7 cellular contexts compared by ENCODE assay signal in genomic region chr22:24602847-24603769, GRCh38. TPM values are rescaled to one million over a fixed set of nuclear protein-coding genes. Genes with fewer than 3 reads are reported as not detected.
DNase-seq lines count a peak whose midpoint lies in the region; ATAC-seq, FAIRE-seq and TF ChIP-seq lines count a peak whose summit lies in the region.
"Not testable (repeated sequence)": the region's sequence is repeated elsewhere in the genome, so short reads cannot be mapped to it uniquely, and the experiment has no call there.

Gene GGT1, plus strand, starts transcription at chr22:24603193. Its CDS starts 7,889 bp downstream, at chr22:24611082.

- not testable (repeated sequence) for H2AFZ ChIP-seq in DND-41 (ENCODE audit: low read depth, low read length)
- H2AFZ ChIP-seq in KMS-11 (ENCODE audit: low read depth), result peak within 1 kb of the TSS; percentile 49; the same call in 1 of the 2 replicates
- peak within 1 kb of the TSS; percentile 54 for H2AFZ ChIP-seq in HepG2 (ENCODE audit: low read length)

- H3K9ac ChIP-seq in DND-41 (ENCODE audit: low read depth, low read length); endodermal cell (ENCODE audit: extremely low read depth, low read length, poor library complexity, severe bottlenecking): not testable (repeated sequence)
- peak within 1 kb of the TSS; percentile 75 for H3K9ac ChIP-seq in KMS-11
- peak within 1 kb of the TSS; percentile 64 for H3K9ac ChIP-seq in HepG2 (ENCODE audit: insufficient read depth, low read depth, low read length)

- H3K4me2 ChIP-seq in DND-41 (ENCODE audit: insufficient read depth, low read length) (peak within 1 kb of the TSS; percentile 54), KMS-11 (peak within 1 kb of the TSS; percentile 85), HepG2 (ENCODE audit: low read depth, low read length) (peak within 1 kb of the TSS; percentile 78)

- POLR2A ChIA-PET in HepG2 (lab: Yijun Ruan, JAX), result interaction anchor here (0.7 to 4.1 kb wide), 10 partner anchors 9 to 252 kb away, joined by 3 to 76 read pairs (median 4); partner anchors contain the start of genes GUCD1 and LRRC75B

- H3K4me1 ChIP-seq in DND-41 (ENCODE audit: insufficient read depth, low read length) (peaks cover 25% of the 10 kb centered on the region), KMS-11 (ENCODE audit: low read depth, poor library complexity, severe bottlenecking) (peaks cover 57% of the 10 kb centered on the region), HepG2 (ENCODE audit: insufficient read depth, low read length) (peaks cover 40% of the 10 kb centered on the region)
- H3K4me1 ChIP-seq in endodermal cell (ENCODE audit: control insufficient read depth, insufficient read depth, low read length), result not testable (repeated sequence)

- not testable (repeated sequence) for FAIRE-seq in HepG2 (lab: Jason Lieb, UNC)

- TF ChIP-seq RAD21 in HepG2 (CRISPR knock-in tag; IDR thresholded peaks at IDR 0.05), result not testable (repeated sequence)

- H3K4me1 Mint-ChIP-seq in activated T-helper 1 cell treated with anti-CD3 and anti-CD28 coated beads, Interleukin-12 subunit alpha, Interleukin-12 subunit beta, Interleukin-2, Interleukin-4 antibody, amounts not matched to agents 30 ng/mL and 10 ng/mL and 1 ng/mL, durations not matched to agents 14 hours and 24 hours and 36 hours (ENCODE audit: low read depth), result peaks cover 43% of the 10 kb centered on the region
- H3K4me1 Mint-ChIP-seq in endodermal cell, result peaks cover 22% of the 10 kb centered on the region
- H3K4me1 Mint-ChIP-seq in progenitor cell of endocrine pancreas (ENCODE audit: low read depth), result peaks cover 12% of the 10 kb centered on the region

- CTCF ChIA-PET in HepG2 (lab: Yijun Ruan, JAX; ENCODE audit: low intra/inter-chr PET ratio, low total read pairs), result not testable (repeated sequence)

- peak; percentile 29 for DNase-seq in DND-41
- not testable (repeated sequence) for DNase-seq in activated T-helper 1 cell treated with anti-CD3 and anti-CD28 coated beads, Interleukin-12 subunit alpha, Interleukin-12 subunit beta, Interleukin-2, Interleukin-4 antibody, amounts not matched to agents 30 ng/mL and 10 ng/mL and 1 ng/mL, durations not matched to agents 14 hours and 24 hours and 36 hours (ENCODE audit: low spot score); HepG2 (ENCODE audit: low spot score); progenitor cell of endocrine pancreas (ENCODE audit: low spot score, unreplicated experiment)
- peak; percentile 88 for DNase-seq in endodermal cell

- intact Hi-C loops in T-helper 1 cell treated with Interleukin-12 subunit alpha and Interleukin-12 subunit beta and Interleukin-4 antibody, amounts not matched to agents 30 ng/mL and 1 ng/mL, for 36 hours (cut with micrococcal nuclease), result loop anchor here (10.0 kb wide), 1 partner anchor 168 kb away; no protein-coding TSS in a partner anchor
- intact Hi-C loops in activated T-helper 1 cell treated with anti-CD3 and anti-CD28 coated beads, Interleukin-12 subunit alpha, Interleukin-12 subunit beta, Interleukin-2, Interleukin-4 antibody, amounts not matched to agents 30 ng/mL and 10 ng/mL and 1 ng/mL, durations not matched to agents 14 hours and 24 hours and 36 hours (cut with micrococcal nuclease), result not testable (repeated sequence)
- intact Hi-C loops in HepG2 (cut with micrococcal nuclease; ENCODE audit: unreplicated experiment), result loop anchor here (2.0 kb wide), 1 partner anchor 52 kb away; no protein-coding TSS in a partner anchor

- H3K27ac Mint-ChIP-seq in activated T-helper 1 cell treated with anti-CD3 and anti-CD28 coated beads, Interleukin-12 subunit alpha, Interleukin-12 subunit beta, Interleukin-2, Interleukin-4 antibody, amounts not matched to agents 30 ng/mL and 10 ng/mL and 1 ng/mL, durations not matched to agents 14 hours and 24 hours and 36 hours, result peak within 1 kb of the TSS; percentile 77
- H3K27ac Mint-ChIP-seq in endodermal cell (peak within 1 kb of the TSS; percentile 94), progenitor cell of endocrine pancreas (peak within 1 kb of the TSS; percentile 56)

- H3K27me3 ChIP-seq in DND-41 (ENCODE audit: insufficient read depth, low read length, poor library complexity); KMS-11 (ENCODE audit: insufficient read depth, low read depth); endodermal cell (ENCODE audit: control insufficient read depth, insufficient read depth, low read length, poor library complexity, severe bottlenecking); HepG2 (ENCODE audit: control insufficient read depth in 1 of 2, insufficient read depth in 2 of 2, low read length in 2 of 2): not testable (repeated sequence)

- H3K36me3 Mint-ChIP-seq in activated T-helper 1 cell treated with anti-CD3 and anti-CD28 coated beads, Interleukin-12 subunit alpha, Interleukin-12 subunit beta, Interleukin-2, Interleukin-4 antibody, amounts not matched to agents 30 ng/mL and 10 ng/mL and 1 ng/mL, durations not matched to agents 14 hours and 24 hours and 36 hours (ENCODE audit: low read depth); endodermal cell (ENCODE audit: low read depth); progenitor cell of endocrine pancreas (ENCODE audit: insufficient read depth): not testable (repeated sequence)

- not testable (repeated sequence) for H3K4me3 ChIP-seq in DND-41 (ENCODE audit: low read depth in 1 of 2, low read length in 2 of 2); KMS-11 (IDR thresholded peaks at IDR 0.05; ENCODE audit: insufficient read depth, low read depth, low read length)
- H3K4me3 ChIP-seq in endodermal cell (ENCODE audit: low read length) (peak within 1 kb of the TSS; percentile 45), HepG2 (replicated peaks in 1 of 3; ENCODE audit: insufficient read depth in 1 of 3, low read depth in 2 of 3, low read length in 3 of 3) (peak within 1 kb of the TSS; percentile 52 to 80 (median 68); a peak in 5 of 6 replicates)

- 62 to 83% methylated on average over 6 to 17 of the region's 22 CpGs for WGBS in endodermal cell (ENCODE audit: insufficient coverage in 1 of 2, insufficient read length in 1 of 2), 2 experiments
- WGBS in HepG2 (ENCODE audit: low lambda C conversion rate), result 0% methylated on average over 10 of the region's 22 CpGs

- not testable (repeated sequence) for TF ChIP-seq EP300 in HepG2 (IDR thresholded peaks at IDR 0.05; ENCODE audit: low read depth in 2 of 2, low read length in 2 of 2); HepG2 (CRISPR knock-in tag; IDR thresholded peaks at IDR 0.05; ENCODE audit: borderline replicate concordance)

- BruUV-seq in HepG2 (replicated peaks; lab: Mats Ljungman, UMichigan), result TSS peak; percentile 72

- H3K36me3 ChIP-seq in DND-41 (ENCODE audit: insufficient read depth, low read length); KMS-11 (ENCODE audit: insufficient read depth); endodermal cell (ENCODE audit: control insufficient read depth, insufficient read depth, low read length); HepG2 (replicated peaks in 1 of 2; ENCODE audit: control insufficient read depth in 1 of 2, insufficient read depth in 2 of 2, low read length in 2 of 2): not testable (repeated sequence)

- in situ Hi-C loops in HepG2 (cut with HindIII; ENCODE audit: extremely low pct_ligation_motif_present, low pct_unique_long_range_greater_than_20kb), result not testable (repeated sequence)

- not testable (repeated sequence) for H4K20me1 ChIP-seq in DND-41 (ENCODE audit: insufficient read depth, low read length); KMS-11 (ENCODE audit: insufficient read depth); HepG2 (ENCODE audit: insufficient read depth, low read length)

- not testable (repeated sequence) for TF ChIP-seq CTCF in DND-41 (IDR thresholded peaks at IDR 0.05; ENCODE audit: borderline replicate concordance, extremely low read depth, low read length, poor library complexity, severe bottlenecking); KMS-11 (conservative IDR thresholded peaks at IDR 0.05; ENCODE audit: low read depth, low read length); endodermal cell (conservative IDR thresholded peaks at IDR 0.05); HepG2 (CRISPR knock-in tag; IDR thresholded peaks at IDR 0.05); progenitor cell of endocrine pancreas (IDR thresholded peaks at IDR 0.05; ENCODE audit: unreplicated experiment)

- H3K9me3 ChIP-seq in DND-41 (ENCODE audit: insufficient read depth, low read length, severe bottlenecking); endodermal cell (ENCODE audit: control insufficient read depth, low read length); HepG2 (ENCODE audit: low read length): not testable (repeated sequence)

- not testable (repeated sequence) for H3K79me2 ChIP-seq in DND-41 (ENCODE audit: insufficient read depth, low read length); HepG2 (ENCODE audit: insufficient read depth, low read length)
- H3K79me2 ChIP-seq in KMS-11 (ENCODE audit: insufficient read depth, low read depth), result peaks cover 11% of the 10 kb centered on the region; the same call in 1 of the 2 replicates

- H3K4me3 Mint-ChIP-seq in activated T-helper 1 cell treated with anti-CD3 and anti-CD28 coated beads, Interleukin-12 subunit alpha, Interleukin-12 subunit beta, Interleukin-2, Interleukin-4 antibody, amounts not matched to agents 30 ng/mL and 10 ng/mL and 1 ng/mL, durations not matched to agents 14 hours and 24 hours and 36 hours, result peak within 1 kb of the TSS; percentile 58
- H3K4me3 Mint-ChIP-seq in endodermal cell (peak within 1 kb of the TSS; percentile 64), progenitor cell of endocrine pancreas (ENCODE audit: low read depth) (peak within 1 kb of the TSS; percentile 67)

- H3K27ac ChIP-seq in DND-41 (ENCODE audit: low read length) (peak within 1 kb of the TSS; percentile 75), KMS-11 (peak within 1 kb of the TSS; percentile 90), HepG2 (ENCODE audit: extremely low read length, insufficient read depth, low read length) (peak within 1 kb of the TSS; percentile 82)
- not testable (repeated sequence) for H3K27ac ChIP-seq in endodermal cell (ENCODE audit: low read depth, low read length)

- H3K9me3 Mint-ChIP-seq in activated T-helper 1 cell treated with anti-CD3 and anti-CD28 coated beads, Interleukin-12 subunit alpha, Interleukin-12 subunit beta, Interleukin-2, Interleukin-4 antibody, amounts not matched to agents 30 ng/mL and 10 ng/mL and 1 ng/mL, durations not matched to agents 14 hours and 24 hours and 36 hours; endodermal cell; progenitor cell of endocrine pancreas (ENCODE audit: low read depth): not testable (repeated sequence)

- H3K27me3 Mint-ChIP-seq in activated T-helper 1 cell treated with anti-CD3 and anti-CD28 coated beads, Interleukin-12 subunit alpha, Interleukin-12 subunit beta, Interleukin-2, Interleukin-4 antibody, amounts not matched to agents 30 ng/mL and 10 ng/mL and 1 ng/mL, durations not matched to agents 14 hours and 24 hours and 36 hours (ENCODE audit: insufficient read depth); endodermal cell (ENCODE audit: insufficient read depth); progenitor cell of endocrine pancreas: not testable (repeated sequence)

- peak; percentile 20 to 51; a peak in 3 of 4 replicates for TF ChIP-seq POLR2A in HepG2 (IDR thresholded peaks at IDR 0.05; ENCODE audit: insufficient read depth in 1 of 2, low read depth in 2 of 2, low read length in 2 of 2)

- ATAC-seq in DND-41 (ENCODE audit: insufficient read depth, low read depth) (peak; percentile 26; the same call in 2 of the 3 replicates), HepG2 (peak; percentile 19)

RNA-seq across cellular contexts. Expression of gene GGT1, which starts in this region (rescaled TPM):
- 151 and 164 TPM in 2 replicates for total RNA-seq in T-helper 1 cell treated with Interleukin-12 subunit alpha and Interleukin-12 subunit beta and Interleukin-4 antibody, amounts not matched to agents 30 ng/mL and 1 ng/mL, for 36 hours
- total RNA-seq in activated T-helper 1 cell treated with anti-CD3 and anti-CD28 coated beads, Interleukin-12 subunit alpha, Interleukin-12 subunit beta, Interleukin-2, Interleukin-4 antibody, amounts not matched to agents 30 ng/mL and 10 ng/mL and 1 ng/mL, durations not matched to agents 14 hours and 24 hours and 36 hours, result 52.6 and 61.0 TPM in 2 replicates
- 10 to 100 TPM; 22.4 to 52.8 TPM for total RNA-seq in endodermal cell
- 6.2 TPM for polyA plus RNA-seq in endodermal cell (2013, experiment 1 of 2)
- 6.4 TPM for polyA plus RNA-seq in endodermal cell (2013, experiment 2 of 2)
- 11.6 and 29.9 TPM in 2 replicates for total RNA-seq in HepG2 (2016; rRNA removed; fragmentation: Illumina TruSeq; extraction: Trizol)
- 6.9 and 7.0 TPM in 2 replicates for total RNA-seq in HepG2 (2016; cell fraction: cytosol; rRNA removed; fragmentation: Illumina TruSeq; extraction: Trizol; ENCODE audit: low read depth)
- 14.5 and 27.5 TPM in 2 replicates for total RNA-seq in HepG2 (2016; cell fraction: insoluble cytoplasmic fraction; rRNA removed; fragmentation: Illumina TruSeq; extraction: Trizol)
- total RNA-seq in HepG2 (2016; cell fraction: membrane; rRNA removed; fragmentation: Illumina TruSeq; extraction: Trizol), result 8.2 and 14.5 TPM in 2 replicates
- 30.4 and 31.0 TPM in 2 replicates for total RNA-seq in HepG2 (2016; cell fraction: nucleus; rRNA removed; fragmentation: Illumina TruSeq; extraction: Trizol)
- polyA plus RNA-seq in HepG2 (2011; rRNA removed), result 103 and 150 TPM in 2 replicates
- 81.5 and 120 TPM in 2 replicates for polyA plus RNA-seq in HepG2 (2011; cell fraction: cytosol; rRNA removed)
- polyA plus RNA-seq in HepG2 (2011; cell fraction: nucleus; rRNA removed), result 371 and 443 TPM in 2 replicates
- 45.9 and 52.6 TPM in 2 replicates for polyA plus RNA-seq in HepG2 (2012)
- 8.9 and 10.2 TPM in 2 replicates for polyA plus RNA-seq in HepG2 (2016; cell fraction: cytosol; fragmentation: Illumina TruSeq; extraction: Trizol; ENCODE audit: low read depth)
- polyA plus RNA-seq in HepG2 (2016; cell fraction: insoluble cytoplasmic fraction; fragmentation: Illumina TruSeq; extraction: Trizol; ENCODE audit: low read depth), result 15.2 and 17.2 TPM in 2 replicates
- 11.3 and 13.6 TPM in 2 replicates for polyA plus RNA-seq in HepG2 (2016; cell fraction: membrane; fragmentation: Illumina TruSeq; extraction: Trizol; ENCODE audit: low read depth)
- polyA plus RNA-seq in HepG2 (2016; cell fraction: nucleus; fragmentation: Illumina TruSeq; extraction: Trizol; ENCODE audit: insufficient read depth, low read depth), result 74.0 and 82.3 TPM in 2 replicates
- polyA minus RNA-seq in HepG2 (2011; rRNA and poly(A)+ RNA removed; ENCODE audit: low replicate concordance), result 7.2 and 119 TPM in 2 replicates
- polyA minus RNA-seq in HepG2 (2011; cell fraction: cytosol; rRNA and poly(A)+ RNA removed), result 46.0 and 49.6 TPM in 2 replicates
- 35.4 and 41.2 TPM in 2 replicates for polyA minus RNA-seq in HepG2 (2011; cell fraction: nucleus; rRNA and poly(A)+ RNA removed)
- total RNA-seq in progenitor cell of endocrine pancreas, result 16.9 and 17.1 TPM in 2 replicates
